10 cellular contexts compared by ENCODE assay signal in genomic region chr5:168334161-168335094, GRCh38. TPM values are rescaled to one million over a fixed set of nuclear protein-coding genes. Genes with fewer than 3 reads are reported as not detected.
DNase-seq lines count a peak whose midpoint lies in the region; FAIRE-seq and TF ChIP-seq lines count a peak whose summit lies in the region.
"Had no signal": no experiment of that assay in that cellular context is flagged by ENCODE, and none has a peak within 500 bp of the region (broad histone marks: within the 10 kb centered on the region; RNA-seq: fewer than 3 reads in every experiment).

No MANE protein-coding gene starts in this region.

- in situ Hi-C loops in HAP-1 (cut with MboI; ENCODE audit: low sequenced_read_pairs), result no loop called here

- H3K27ac ChIP-seq in iPS DF 6.9 (ENCODE audit: low read length), result no peak overlapping the region

- no peaks in the 10 kb centered on the region for H3K27me3 ChIP-seq in HAP-1 (ENCODE audit: low read depth)
- H3K27me3 ChIP-seq in iPS DF 6.9 (ENCODE audit: control insufficient read depth, insufficient read depth, low read length), result no peaks in the 10 kb centered on the region

- TF ChIP-seq CTCF in retinal pigment epithelial cell (conservative IDR thresholded peaks at IDR 0.05; ENCODE audit: low read depth, low read length), result no peak

- peaks cover 13% of the 10 kb centered on the region for H3K4me1 ChIP-seq in HAP-1
- H3K4me1 ChIP-seq in iPS DF 6.9 (ENCODE audit: control insufficient read depth, insufficient read depth, low read length), result peaks cover 19% of the 10 kb centered on the region

- DNase-seq in HAP-1 (ENCODE audit: low spot score in 2 of 2), result peak; percentile 17 to 56
- DNase-seq in anterior cingulate cortex (lab: John Stamatoyannopoulos, UW), result peak in 41 of 58 donors; percentile 5 to 84 (median 44)
- DNase-seq in iPS DF 6.9 (ENCODE audit: low read depth, low spot score), result peak; percentile 83
- DNase-seq in retinal pigment epithelial cell (ENCODE audit: low read depth), result peak; percentile 92
- no peak for DNase-seq in GM12891 (ENCODE audit: insufficient read length, low spot score)
- DNase-seq in T-helper 2 cell, result no peak
- no peak for DNase-seq in activated T-cell treated with anti-CD3 and anti-CD28 coated beads, Interleukin-2, amount 50 U/mL, for 48 hours
- DNase-seq in NCI-H1105 (lab: John Stamatoyannopoulos, UW), result no peak
- DNase-seq: left colon; stimulated activated CD4-positive, alpha-beta T cell treated with anti-CD3 and anti-CD28 coated beads, Interleukin-12 subunit alpha, Interleukin-12 subunit beta, amount 100 ng/mL, for 4 hours had no signal

- TF ChIP-seq POLR2A in GM12891 (IDR thresholded peaks at IDR 0.05; ENCODE audit: low read depth, low read length), result no peak

- FAIRE-seq in GM12891 (lab: Jason Lieb, UNC), result no peak

- no peaks in the 10 kb centered on the region for H3K9me3 ChIP-seq in HAP-1
- no peaks in the 10 kb centered on the region for H3K9me3 ChIP-seq in iPS DF 6.9 (ENCODE audit: control insufficient read depth, insufficient read depth, low read length)

- H3K4me3 ChIP-seq in HAP-1 (no peak overlapping the region), iPS DF 6.9 (ENCODE audit: low read length) (no peak overlapping the region), retinal pigment epithelial cell (ENCODE audit: low read length) (no peak overlapping the region)

- WGBS in iPS DF 6.9 (ENCODE audit: insufficient coverage, insufficient read length), result no CpG with 5 or more reads among the region's 8 CpGs

- H3K36me3 ChIP-seq in HAP-1 (replicated peaks), result no peaks in the 10 kb centered on the region
- no peaks in the 10 kb centered on the region for H3K36me3 ChIP-seq in iPS DF 6.9 (ENCODE audit: control insufficient read depth, insufficient read depth, low read length)

TF ChIP-seq in GM12891, 5 proteins besides CTCF, POLR2A, EP300 and RAD21:
- no peak for TF ChIP-seq POU2F2 (IDR thresholded peaks at IDR 0.05; ENCODE audit: low read depth, low read length)
- TF ChIP-seq SPI1 (IDR thresholded peaks at IDR 0.05; ENCODE audit: low read depth, low read length), result no peak
- TF ChIP-seq TAF1 (IDR thresholded peaks at IDR 0.05; ENCODE audit: low read depth, low read length), result no peak

RNA-seq across cellular contexts. Expression of gene WWC1, which starts 43.0 kb away (rescaled TPM):
- 1.9 TPM for polyA plus RNA-seq in GM12891 (2012; ENCODE audit: low read depth, missing spikeins)

Comparison
In these comparisons a context has a peak if more than half of its experiments do, and no peak if none do; other contexts are left out.
1. DNase-seq: peak in HAP-1 (2 of 2), anterior cingulate cortex (41 of 58), iPS DF 6.9 (single experiment) and retinal pigment epithelial cell (single experiment); none in GM12891 (single experiment), T-helper 2 cell (0 of 5), activated T-cell treated with anti-CD3 and anti-CD28 coated beads, Interleukin-2, amount 50 U/mL, for 48 hours (0 of 2) and NCI-H1105 (single experiment).